10 cellular contexts compared by ENCODE assay signal in the genomic region with DNA sequence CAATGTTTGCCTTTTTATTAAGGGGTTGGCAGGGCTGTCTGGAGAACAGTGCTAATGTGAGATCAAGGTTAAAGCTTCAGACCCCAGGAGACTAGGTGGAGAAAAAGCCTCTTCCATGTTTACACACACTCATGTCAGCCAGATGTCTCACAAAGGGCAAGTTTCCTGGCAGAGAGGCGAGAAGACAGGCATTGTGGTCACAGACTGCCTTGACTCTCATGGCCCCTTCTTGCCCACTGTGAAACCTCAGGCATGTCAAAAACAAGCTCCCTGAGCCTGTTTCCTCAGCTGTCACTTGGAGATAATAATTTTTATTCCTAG.
DNase-seq lines count a peak whose midpoint lies in the region; ATAC-seq and TF ChIP-seq lines count a peak whose summit lies in the region.
"Had no signal": no experiment of that assay in that cellular context is flagged by ENCODE, and none has a peak within 500 bp of the region (broad histone marks: within the 10 kb centered on the region; RNA-seq: fewer than 3 reads in every experiment).

No MANE protein-coding gene starts in this region.

- H3K27ac Mint-ChIP-seq in activated CD4-positive, alpha-beta memory T cell treated with anti-CD3 and anti-CD28 coated beads for 36 hours = no peak overlapping the region
- H3K27ac Mint-ChIP-seq in activated CD4-positive, alpha-beta memory T cell treated with anti-CD3 and anti-CD28 coated beads, Interleukin-2, amount 10 ng/mL, durations not matched to agents 7 days and 5 days = no peak overlapping the region
- no peak overlapping the region for H3K27ac Mint-ChIP-seq in stimulated activated effector memory CD8-positive, alpha-beta T cell treated with anti-CD3 and anti-CD28 coated beads, Interleukin-12 subunit alpha, Interleukin-12 subunit beta, amount 100 ng/mL, for 72 hours
- H3K27ac Mint-ChIP-seq: CD14-positive monocyte had no signal

- H3K4me3 ChIP-seq in fibroblast of lung (replicated peaks in 1 of 4; ENCODE audit: control extremely low read depth in 1 of 4, insufficient read depth in 1 of 4, low read depth in 3 of 4, low read length in 4 of 4) = no peak overlapping the region
- H3K4me3 ChIP-seq: cardiac muscle cell had no signal

- no peak for TF ChIP-seq CTCF in fibroblast of lung (conservative IDR thresholded peaks at IDR 0.05 in 1 of 2, IDR thresholded peaks at IDR 0.05 in 1 of 2; ENCODE audit: low read depth in 1 of 2, low read length in 2 of 2)
- no peak for TF ChIP-seq CTCF in omental fat pad (IDR thresholded peaks at IDR 0.05)

- no peaks in the 10 kb centered on the region for H3K9me3 Mint-ChIP-seq in activated CD4-positive, alpha-beta memory T cell treated with anti-CD3 and anti-CD28 coated beads for 36 hours
- no peaks in the 10 kb centered on the region for H3K9me3 Mint-ChIP-seq in activated CD4-positive, alpha-beta memory T cell treated with anti-CD3 and anti-CD28 coated beads, Interleukin-2, amount 10 ng/mL, durations not matched to agents 7 days and 5 days
- no peaks in the 10 kb centered on the region for H3K9me3 Mint-ChIP-seq in stimulated activated effector memory CD8-positive, alpha-beta T cell treated with anti-CD3 and anti-CD28 coated beads, Interleukin-12 subunit alpha, Interleukin-12 subunit beta, amount 100 ng/mL, for 72 hours
- H3K9me3 Mint-ChIP-seq: CD14-positive monocyte had no signal

- peaks cover 6% of the 10 kb centered on the region for H3K27me3 Mint-ChIP-seq in activated CD4-positive, alpha-beta memory T cell treated with anti-CD3 and anti-CD28 coated beads for 36 hours
- peaks cover 7% of the 10 kb centered on the region for H3K27me3 Mint-ChIP-seq in activated CD4-positive, alpha-beta memory T cell treated with anti-CD3 and anti-CD28 coated beads, Interleukin-2, amount 10 ng/mL, durations not matched to agents 7 days and 5 days

- no peaks in the 10 kb centered on the region for H3K36me3 ChIP-seq in fibroblast of lung (ENCODE audit: control insufficient read depth, insufficient read depth, low read length)
- H3K36me3 ChIP-seq: cardiac muscle cell had no signal

- H3K4me3 Mint-ChIP-seq in activated CD4-positive, alpha-beta memory T cell treated with anti-CD3 and anti-CD28 coated beads for 36 hours = no peak overlapping the region
- H3K4me3 Mint-ChIP-seq in activated CD4-positive, alpha-beta memory T cell treated with anti-CD3 and anti-CD28 coated beads, Interleukin-2, amount 10 ng/mL, durations not matched to agents 7 days and 5 days = no peak overlapping the region
- H3K4me3 Mint-ChIP-seq in stimulated activated effector memory CD8-positive, alpha-beta T cell treated with anti-CD3 and anti-CD28 coated beads, Interleukin-12 subunit alpha, Interleukin-12 subunit beta, amount 100 ng/mL, for 72 hours = no peak overlapping the region
- H3K4me3 Mint-ChIP-seq: CD14-positive monocyte had no signal

- no peaks in the 10 kb centered on the region for H3K36me3 Mint-ChIP-seq in activated CD4-positive, alpha-beta memory T cell treated with anti-CD3 and anti-CD28 coated beads for 36 hours
- H3K36me3 Mint-ChIP-seq in activated CD4-positive, alpha-beta memory T cell treated with anti-CD3 and anti-CD28 coated beads, Interleukin-2, amount 10 ng/mL, durations not matched to agents 7 days and 5 days (ENCODE audit: low read depth) = no peaks in the 10 kb centered on the region
- H3K36me3 Mint-ChIP-seq in stimulated activated effector memory CD8-positive, alpha-beta T cell treated with anti-CD3 and anti-CD28 coated beads, Interleukin-12 subunit alpha, Interleukin-12 subunit beta, amount 100 ng/mL, for 72 hours = no peaks in the 10 kb centered on the region
- H3K36me3 Mint-ChIP-seq: CD14-positive monocyte had no signal

- CTCF ChIA-PET in activated CD4-positive, alpha-beta memory T cell treated with anti-CD3 and anti-CD28 coated beads for 36 hours (lab: Charles Lee) = no interaction called here
- CTCF ChIA-PET in activated CD4-positive, alpha-beta memory T cell treated with anti-CD3 and anti-CD28 coated beads, Interleukin-2, amount 10 ng/mL, durations not matched to agents 7 days and 5 days (lab: Charles Lee) = no interaction called here

- intact Hi-C loops in activated CD4-positive, alpha-beta memory T cell treated with anti-CD3 and anti-CD28 coated beads for 36 hours (cut with micrococcal nuclease) = no loop called here

- H3K4me2 ChIP-seq in fibroblast of lung (ENCODE audit: extremely low read depth, insufficient read depth, low read length) = no peak overlapping the region

- H2AFZ ChIP-seq in fibroblast of lung (ENCODE audit: low read length) = no peak overlapping the region

- peaks cover 2% of the 10 kb centered on the region for H3K4me1 ChIP-seq in fibroblast of lung (ENCODE audit: control insufficient read depth, extremely low read depth, insufficient read depth, low read length)

- POLR2A ChIA-PET in activated CD4-positive, alpha-beta memory T cell treated with anti-CD3 and anti-CD28 coated beads for 36 hours (lab: Charles Lee) = no interaction called here
- POLR2A ChIA-PET in activated CD4-positive, alpha-beta memory T cell treated with anti-CD3 and anti-CD28 coated beads, Interleukin-2, amount 10 ng/mL, durations not matched to agents 7 days and 5 days (lab: Charles Lee) = no interaction called here

- H4K20me1 ChIP-seq in fibroblast of lung (ENCODE audit: control insufficient read depth, extremely low read depth, insufficient read depth, low read length) = no peaks in the 10 kb centered on the region

- H3K27ac ChIP-seq in fibroblast of lung (ENCODE audit: insufficient read depth, low read length) = no peak overlapping the region
- H3K27ac ChIP-seq: cardiac muscle cell had no signal

- H3K9me3 ChIP-seq in fibroblast of lung (ENCODE audit: control insufficient read depth, insufficient read depth, low read depth, low read length) = no peaks in the 10 kb centered on the region

- no peak overlapping the region for H3K9ac ChIP-seq in fibroblast of lung (ENCODE audit: insufficient read depth, low read length)

- H3K4me1 Mint-ChIP-seq in activated CD4-positive, alpha-beta memory T cell treated with anti-CD3 and anti-CD28 coated beads for 36 hours (ENCODE audit: low read depth) = no peaks in the 10 kb centered on the region
- H3K4me1 Mint-ChIP-seq in activated CD4-positive, alpha-beta memory T cell treated with anti-CD3 and anti-CD28 coated beads, Interleukin-2, amount 10 ng/mL, durations not matched to agents 7 days and 5 days = no peaks in the 10 kb centered on the region
- no peaks in the 10 kb centered on the region for H3K4me1 Mint-ChIP-seq in stimulated activated effector memory CD8-positive, alpha-beta T cell treated with anti-CD3 and anti-CD28 coated beads, Interleukin-12 subunit alpha, Interleukin-12 subunit beta, amount 100 ng/mL, for 72 hours

- DNase-seq in activated CD4-positive, alpha-beta memory T cell treated with anti-CD3 and anti-CD28 coated beads for 36 hours = peak; percentile 10
- no peak for DNase-seq in activated CD4-positive, alpha-beta memory T cell treated with anti-CD3 and anti-CD28 coated beads, Interleukin-2, amount 10 ng/mL, durations not matched to agents 7 days and 5 days
- DNase-seq in NCI-H82 (lab: John Stamatoyannopoulos, UW) = peak; percentile 62
- DNase-seq in fibroblast of lung (ENCODE audit: low read depth in 2 of 2) = peak; percentile 57 to 88
- no peak for DNase-seq in stimulated activated effector memory CD8-positive, alpha-beta T cell treated with anti-CD3 and anti-CD28 coated beads, Interleukin-12 subunit alpha, Interleukin-12 subunit beta, amount 100 ng/mL, for 72 hours (ENCODE audit: low spot score in 2 of 2)
- DNase-seq in omental fat pad (ENCODE audit: low spot score) = no peak

- H3K79me2 ChIP-seq in fibroblast of lung (ENCODE audit: control insufficient read depth, insufficient read depth, low read length) = no peaks in the 10 kb centered on the region

- H3K27me3 ChIP-seq in fibroblast of lung (ENCODE audit: control insufficient read depth, insufficient read depth, low read length) = no peaks in the 10 kb centered on the region
- H3K27me3 ChIP-seq: cardiac muscle cell had no signal

- ATAC-seq in stimulated activated effector memory CD8-positive, alpha-beta T cell treated with anti-CD3 and anti-CD28 coated beads, Interleukin-12 subunit alpha, Interleukin-12 subunit beta, amount 100 ng/mL, for 72 hours = peak; percentile 46
- ATAC-seq in GM18502 (IDR thresholded peaks at IDR 0.05; ENCODE audit: poor library complexity, unreplicated experiment) = no peak
- no peak for ATAC-seq in omental fat pad (ENCODE audit: low FRiP score)
- ATAC-seq in GM18867 (IDR thresholded peaks at IDR 0.05; ENCODE audit: unreplicated experiment) = no peak

Comparison
In these comparisons a context has a peak if more than half of its experiments do, and no peak if none do; other contexts are left out.
1. DNase-seq: peak in activated CD4-positive, alpha-beta memory T cell treated with anti-CD3 and anti-CD28 coated beads for 36 hours (single experiment), NCI-H82 (single experiment) and fibroblast of lung (2 of 2); none in activated CD4-positive, alpha-beta memory T cell treated with anti-CD3 and anti-CD28 coated beads, Interleukin-2, amount 10 ng/mL, durations not matched to agents 7 days and 5 days (single experiment), stimulated activated effector memory CD8-positive, alpha-beta T cell treated with anti-CD3 and anti-CD28 coated beads, Interleukin-12 subunit alpha, Interleukin-12 subunit beta, amount 100 ng/mL, for 72 hours (0 of 2) and omental fat pad (single experiment).